Comparison of ENCODE assay signal across 34 cellular contexts in genomic region chr2:1014802-1015201, GRCh38.
"Had no signal": no experiment of that assay in that cellular context is flagged by ENCODE, and none has a peak within 500 bp of the region (broad histone marks: within the 10 kb centered on the region; RNA-seq: fewer than 3 reads in every experiment).

No MANE protein-coding gene starts in this region.

- H3K4me1 ChIP-seq: adrenal gland, body of pancreas, breast epithelium had no signal

- H3K27me3 ChIP-seq: body of pancreas, brain microvascular endothelial cell, breast epithelium had no signal

- H3K4me1 Mint-ChIP-seq: activated CD4-positive, alpha-beta memory T cell treated with anti-CD3 and anti-CD28 coated beads, Interleukin-2, amount 10 ng/mL, durations not matched to agents 7 days and 5 days; activated CD4-positive, alpha-beta T cell treated with anti-CD3 and anti-CD28 coated beads for 36 hours; activated CD4-positive, alpha-beta T cell treated with anti-CD3 and anti-CD28 coated beads, Interleukin-2, amount 10 ng/mL, durations not matched to agents 7 days and 5 days; activated CD8-positive, alpha-beta memory T cell treated with anti-CD3 and anti-CD28 coated beads, Interleukin-2, amount 10 ng/mL, durations not matched to agents 7 days and 5 days; activated naive CD4-positive, alpha-beta T cell treated with anti-CD3 and anti-CD28 coated beads, Interleukin-2, amount 10 ng/mL, durations not matched to agents 7 days and 5 days had no signal

- ATAC-seq: activated CD4-positive, alpha-beta T cell treated with anti-CD3 and anti-CD28 coated beads for 36 hours; activated CD4-positive, CD25-positive, alpha-beta regulatory T cell treated with anti-CD3 and anti-CD28 coated beads, Interleukin-2, amount 50 U/mL, for 24 hours; activated CD8-positive, alpha-beta memory T cell treated with anti-CD3 and anti-CD28 coated beads, Interleukin-2, amount 10 ng/mL, durations not matched to agents 7 days and 5 days; activated CD8-positive, alpha-beta T cell treated with anti-CD3 and anti-CD28 coated beads, Interleukin-2, amount 10 ng/mL, durations not matched to agents 7 days and 5 days; activated naive CD4-positive, alpha-beta T cell treated with anti-CD3 and anti-CD28 coated beads, Interleukin-2, amount 50 U/mL, for 72 hours; body of pancreas had no signal

- H3K27ac ChIP-seq: adrenal gland, body of pancreas, brain microvascular endothelial cell, breast epithelium, VCaP had no signal

- H3K27me3 Mint-ChIP-seq: activated CD4-positive, alpha-beta memory T cell treated with anti-CD3 and anti-CD28 coated beads, Interleukin-2, amount 10 ng/mL, durations not matched to agents 7 days and 5 days; activated CD8-positive, alpha-beta memory T cell treated with anti-CD3 and anti-CD28 coated beads, Interleukin-2, amount 10 ng/mL, durations not matched to agents 7 days and 5 days; activated naive CD8-positive, alpha-beta T cell treated with anti-CD3 and anti-CD28 coated beads for 36 hours had no signal

- H3K4me3 ChIP-seq: adrenal gland, body of pancreas, breast epithelium had no signal

- DNase-seq: activated CD4-positive, alpha-beta memory T cell treated with anti-CD3 and anti-CD28 coated beads, Interleukin-2, amount 10 ng/mL, durations not matched to agents 7 days and 5 days; activated CD4-positive, alpha-beta T cell treated with anti-CD3 and anti-CD28 coated beads for 1 hour; activated CD4-positive, alpha-beta T cell treated with anti-CD3 and anti-CD28 coated beads for 36 hours; activated CD4-positive, alpha-beta T cell treated with anti-CD3 and anti-CD28 coated beads for 48 hours; activated CD4-positive, alpha-beta T cell treated with anti-CD3 and anti-CD28 coated beads, Interleukin-2, amount 10 ng/mL, durations not matched to agents 7 days and 5 days; activated CD4-positive, alpha-beta T cell treated with anti-CD3 and anti-CD28 coated beads, Interleukin-2, amount 50 U/mL, for 48 hours; activated CD4-positive, CD25-positive, alpha-beta regulatory T cell; activated CD8-positive, alpha-beta memory T cell treated with anti-CD3 and anti-CD28 coated beads for 24 hours; activated CD8-positive, alpha-beta memory T cell treated with anti-CD3 and anti-CD28 coated beads, Interleukin-2, amount 10 ng/mL, durations not matched to agents 7 days and 5 days; activated CD8-positive, alpha-beta memory T cell treated with anti-CD3 and anti-CD28 coated beads, Interleukin-2, amount 50 U/mL, for 48 hours; activated CD8-positive, alpha-beta T cell treated with anti-CD3 and anti-CD28 coated beads, Interleukin-2, amount 10 ng/mL, durations not matched to agents 7 days and 5 days; activated effector memory CD4-positive, alpha-beta T cell treated with Interleukin-2 at 50 U/mL for 16 hours; activated gamma-delta T cell; activated naive CD4-positive, alpha-beta T cell treated with anti-CD3 and anti-CD28 coated beads, Interleukin-2, amount 10 ng/mL, durations not matched to agents 7 days and 5 days; activated naive CD4-positive, alpha-beta T cell treated with Interleukin-2 at 50 U/mL for 16 hours; activated naive CD8-positive, alpha-beta T cell treated with anti-CD3 and anti-CD28 coated beads for 36 hours; activated T-cell treated with anti-CD3 and anti-CD28 coated beads, Interleukin-2, amount 50 U/mL, for 24 hours; activated T-cell treated with anti-CD3 and anti-CD28 coated beads, Interleukin-2, amount 50 U/mL, for 48 hours; adrenal gland; amniotic stem cell; aorta; body of pancreas; brain microvascular endothelial cell; central memory CD4-positive, alpha-beta T cell; T-helper 1 cell; T-helper 2 cell; T-helper 9 cell had no signal

- H3K9me3 Mint-ChIP-seq: activated CD4-positive, alpha-beta memory T cell treated with anti-CD3 and anti-CD28 coated beads, Interleukin-2, amount 10 ng/mL, durations not matched to agents 7 days and 5 days; activated CD4-positive, alpha-beta T cell treated with anti-CD3 and anti-CD28 coated beads, Interleukin-2, amount 10 ng/mL, durations not matched to agents 7 days and 5 days; activated naive CD4-positive, alpha-beta T cell treated with anti-CD3 and anti-CD28 coated beads, Interleukin-2, amount 10 ng/mL, durations not matched to agents 7 days and 5 days; activated naive CD4-positive, alpha-beta T cell treated with anti-CD3 and anti-CD28 coated beads, Interleukin-2, amount 50 U/mL, for 72 hours; activated naive CD8-positive, alpha-beta T cell treated with anti-CD3 and anti-CD28 coated beads for 36 hours; activated T-cell treated with anti-CD3 and anti-CD28 coated beads, Interleukin-2, amount 50 U/mL, for 24 hours; activated T-helper 2 cell treated with anti-CD3 and anti-CD28 coated beads, Interferon-gamma antibody, Interleukin-2, Interleukin-4, amounts not matched to agents 10 μg/mL and 5 μg/mL and 100 μg/mL, durations not matched to agents 14 hours and 24 hours and 36 hours; T-helper 1 cell treated with Interleukin-12 subunit alpha and Interleukin-12 subunit beta and Interleukin-4 antibody, amounts not matched to agents 30 μg/mL and 1 μg/mL, for 36 hours; T-helper 2 cell treated with Interferon-gamma antibody and Interleukin-4, amounts not matched to agents 5 μg/mL and 100 μg/mL, for 36 hours had no signal

- H3K27ac Mint-ChIP-seq: activated CD4-positive, alpha-beta memory T cell treated with anti-CD3 and anti-CD28 coated beads, Interleukin-2, amount 10 ng/mL, durations not matched to agents 7 days and 5 days; activated CD4-positive, alpha-beta T cell treated with anti-CD3 and anti-CD28 coated beads for 36 hours; activated CD4-positive, alpha-beta T cell treated with anti-CD3 and anti-CD28 coated beads, Interleukin-2, amount 10 ng/mL, durations not matched to agents 7 days and 5 days; activated CD8-positive, alpha-beta memory T cell treated with anti-CD3 and anti-CD28 coated beads, Interleukin-2, amount 10 ng/mL, durations not matched to agents 7 days and 5 days; activated CD8-positive, alpha-beta T cell treated with anti-CD3 and anti-CD28 coated beads, Interleukin-2, amount 10 ng/mL, durations not matched to agents 7 days and 5 days; activated naive CD4-positive, alpha-beta T cell treated with anti-CD3 and anti-CD28 coated beads, Interleukin-2, amount 10 ng/mL, durations not matched to agents 7 days and 5 days; activated naive CD4-positive, alpha-beta T cell treated with anti-CD3 and anti-CD28 coated beads, Interleukin-2, amount 50 U/mL, for 72 hours; activated naive CD8-positive, alpha-beta T cell treated with anti-CD3 and anti-CD28 coated beads for 36 hours; activated T-cell treated with anti-CD3 and anti-CD28 coated beads, Interleukin-2, amount 50 U/mL, for 24 hours; activated T-helper 2 cell treated with anti-CD3 and anti-CD28 coated beads, Interferon-gamma antibody, Interleukin-2, Interleukin-4, amounts not matched to agents 10 μg/mL and 5 μg/mL and 100 μg/mL, durations not matched to agents 14 hours and 24 hours and 36 hours; T-helper 1 cell treated with Interleukin-12 subunit alpha and Interleukin-12 subunit beta and Interleukin-4 antibody, amounts not matched to agents 30 μg/mL and 1 μg/mL, for 36 hours; T-helper 2 cell treated with Interferon-gamma antibody and Interleukin-4, amounts not matched to agents 5 μg/mL and 100 μg/mL, for 36 hours had no signal

- H3K36me3 ChIP-seq: adrenal gland, brain microvascular endothelial cell, breast epithelium had no signal

- H3K4me3 Mint-ChIP-seq: activated CD4-positive, alpha-beta memory T cell treated with anti-CD3 and anti-CD28 coated beads, Interleukin-2, amount 10 ng/mL, durations not matched to agents 7 days and 5 days; activated CD4-positive, alpha-beta T cell treated with anti-CD3 and anti-CD28 coated beads for 36 hours; activated CD4-positive, alpha-beta T cell treated with anti-CD3 and anti-CD28 coated beads, Interleukin-2, amount 10 ng/mL, durations not matched to agents 7 days and 5 days; activated CD8-positive, alpha-beta memory T cell treated with anti-CD3 and anti-CD28 coated beads, Interleukin-2, amount 10 ng/mL, durations not matched to agents 7 days and 5 days; activated CD8-positive, alpha-beta T cell treated with anti-CD3 and anti-CD28 coated beads, Interleukin-2, amount 10 ng/mL, durations not matched to agents 7 days and 5 days; activated naive CD4-positive, alpha-beta T cell treated with anti-CD3 and anti-CD28 coated beads, Interleukin-2, amount 10 ng/mL, durations not matched to agents 7 days and 5 days; activated naive CD8-positive, alpha-beta T cell treated with anti-CD3 and anti-CD28 coated beads for 36 hours; activated T-cell treated with anti-CD3 and anti-CD28 coated beads, Interleukin-2, amount 50 U/mL, for 24 hours; T-helper 1 cell treated with Interleukin-12 subunit alpha and Interleukin-12 subunit beta and Interleukin-4 antibody, amounts not matched to agents 30 μg/mL and 1 μg/mL, for 36 hours; T-helper 2 cell treated with Interferon-gamma antibody and Interleukin-4, amounts not matched to agents 5 μg/mL and 100 μg/mL, for 36 hours had no signal

- H3K9me3 ChIP-seq: adrenal gland, body of pancreas, breast epithelium had no signal

- H3K36me3 Mint-ChIP-seq: activated CD8-positive, alpha-beta memory T cell treated with anti-CD3 and anti-CD28 coated beads, Interleukin-2, amount 10 ng/mL, durations not matched to agents 7 days and 5 days; activated naive CD4-positive, alpha-beta T cell treated with anti-CD3 and anti-CD28 coated beads, Interleukin-2, amount 10 ng/mL, durations not matched to agents 7 days and 5 days; activated naive CD4-positive, alpha-beta T cell treated with anti-CD3 and anti-CD28 coated beads, Interleukin-2, amount 50 U/mL, for 72 hours; activated naive CD8-positive, alpha-beta T cell treated with anti-CD3 and anti-CD28 coated beads for 36 hours had no signal
